Comparison of ENCODE assay signal across 18 cellular contexts in genomic region chr10:117071293-117072050, GRCh38.
A peak's percentile ranks its signal among the peaks of the same experiment; 100 is the strongest.
DNase-seq lines count a peak whose midpoint lies in the region; TF ChIP-seq lines count a peak whose summit lies in the region.
"Had no signal": no experiment of that assay in that cellular context is flagged by ENCODE, and none has a peak within 500 bp of the region (broad histone marks: within the 10 kb centered on the region; RNA-seq: fewer than 3 reads in every experiment).

No MANE protein-coding gene starts in this region.

- no peak overlapping the region for H2BK20ac ChIP-seq in H9 (ENCODE audit: low read depth, low read length, poor library complexity, severe bottlenecking)

- H2BK12ac ChIP-seq in H9 (ENCODE audit: insufficient read length, low read depth, low read length) = no peak overlapping the region

- no peaks in the 10 kb centered on the region for H3K79me2 ChIP-seq in H9 (ENCODE audit: insufficient read depth, low read length)

- no peak overlapping the region for H2BK15ac ChIP-seq in H9 (ENCODE audit: low read depth, low read length)

- H3K14ac ChIP-seq in H9 (ENCODE audit: insufficient read depth, low read length) = no peak overlapping the region

- H3K4me2 ChIP-seq in H9 (ENCODE audit: insufficient read depth, insufficient read length, low read length) = no peak overlapping the region
- H3K4me2 ChIP-seq: A549 had no signal

- H3K4me3 Mint-ChIP-seq in H9 = no peak overlapping the region
- H3K4me3 Mint-ChIP-seq: IgD-negative memory B cell had no signal

- DNase-seq in AG10803 (ENCODE audit: low read depth) (peak; percentile 18), NOMO-1 treated with DMSO at 0.1 percent for 48 hours (lab: John Stamatoyannopoulos, UW; ENCODE audit: unreplicated experiment) (peak; percentile 71), adipocyte (ENCODE audit: low read depth) (peak; percentile 62), iris pigment epithelial cell (ENCODE audit: low read depth) (peak; percentile 3), KBM-7 (no peak), H9 (no peak)
- DNase-seq in activated naive CD4-positive, alpha-beta T cell treated with Interleukin-2 at 50 U/mL for 16 hours = no peak
- no peak for DNase-seq in activated CD4-positive, alpha-beta T cell treated with anti-CD3 and anti-CD28 coated beads for 48 hours
- DNase-seq: H7; MM.1S; NCI-H1105; NCI-H1694; NCI-H510A; NCI-H748 treated with DMSO at 0.1 percent for 48 hours; NK-92 treated with Interleukin-12 subunit alpha and Interleukin-12 subunit beta, amount 100 ng/mL, for 24 hours had no signal

- H4K91ac ChIP-seq in H9 (ENCODE audit: insufficient read length, low read depth, low read length) = no peak overlapping the region

- H3K27me3 ChIP-seq in adipocyte (replicated peaks; ENCODE audit: control insufficient read depth, insufficient read depth, low read length) (peaks cover 3% of the 10 kb centered on the region), H9 (ENCODE audit: insufficient read depth, low read length) (no peaks in the 10 kb centered on the region)
- H3K27me3 ChIP-seq: BLaER1 treated with 17β-estradiol and CSF1 and Interleukin-3, amounts not matched to agents 10 nM and 100 nM had no signal

- in situ Hi-C loops in KBM-7 (cut with MboI; ENCODE audit: low pct_unique_long_range_greater_than_20kb, low sequenced_read_pairs) = no loop called here

- H2AK5ac ChIP-seq in H9 (ENCODE audit: insufficient read length, low read length) = no peak overlapping the region

- H3K9me3 ChIP-seq in adipocyte (ENCODE audit: control insufficient read depth, low read length) (no peaks in the 10 kb centered on the region), H9 (ENCODE audit: control insufficient read depth, low read depth, low read length) (no peaks in the 10 kb centered on the region)
- H3K9me3 ChIP-seq: A549 had no signal

- peaks cover 15 to 17% of the 10 kb centered on the region in 2 experiments for H3K4me1 Mint-ChIP-seq in H9
- H3K4me1 Mint-ChIP-seq: IgD-negative memory B cell had no signal

- H3K27ac ChIP-seq in H9 (ENCODE audit: insufficient read length, low read depth, low read length) = no peak overlapping the region
- H3K27ac ChIP-seq: A549 had no signal

- no peaks in the 10 kb centered on the region for H3K79me1 ChIP-seq in H9 (ENCODE audit: insufficient read depth, low read depth, low read length, poor library complexity, severe bottlenecking)

- H3K56ac ChIP-seq in H9 (ENCODE audit: insufficient read length, low read depth, low read length) = no peak overlapping the region

- H3K23ac ChIP-seq in H9 (ENCODE audit: insufficient read length, low read depth, low read length) = no peak overlapping the region

- H2BK120ac ChIP-seq in H9 (ENCODE audit: low read depth, low read length, poor library complexity, severe bottlenecking) = no peak overlapping the region

- no peak overlapping the region for H3T11ph ChIP-seq in H9 (ENCODE audit: low read length)

- H4K8ac ChIP-seq in H9 (replicated peaks; ENCODE audit: insufficient read length, low read depth, low read length) = no peak overlapping the region

- H2AFZ ChIP-seq in H9 (ENCODE audit: low read length) = no peak overlapping the region

- H2BK5ac ChIP-seq in H9 (ENCODE audit: insufficient read length, low read length) = no peak overlapping the region

- peak overlapping the region; percentile 46 for H3K9ac ChIP-seq in adipocyte (ENCODE audit: low read length)
- no peak overlapping the region for H3K9ac ChIP-seq in H9 (ENCODE audit: extremely low read depth, insufficient read length, low read length)

- H3K36me3 ChIP-seq in adipocyte (ENCODE audit: control insufficient read depth, insufficient read depth, low read length, severe bottlenecking) = no peaks in the 10 kb centered on the region
- H3K36me3 ChIP-seq: BLaER1 treated with 17β-estradiol and CSF1 and Interleukin-3, amounts not matched to agents 10 nM and 100 nM had no signal

- H3K18ac ChIP-seq in H9 (ENCODE audit: insufficient read length, low read depth, low read length) = no peak overlapping the region

- no peak overlapping the region for H4K5ac ChIP-seq in H9 (ENCODE audit: insufficient read length, low read depth, low read length)

- H3K9me3 Mint-ChIP-seq in H9 = peaks cover 0 to 5% of the 10 kb centered on the region in 2 experiments; a peak in 1 of 5 replicates
- H3K9me3 Mint-ChIP-seq: IgD-negative memory B cell had no signal

- TF ChIP-seq CTCF in AG10803 (conservative IDR thresholded peaks at IDR 0.05; ENCODE audit: low read length) = no peak
- TF ChIP-seq CTCF in H9 (conservative IDR thresholded peaks at IDR 0.05) = no peak

- H3K4me1 ChIP-seq in adipocyte (ENCODE audit: control insufficient read depth, insufficient read depth, low read length) = peaks cover 14% of the 10 kb centered on the region
- H3K4me1 ChIP-seq in H9 (ENCODE audit: insufficient read depth, low read length) = no peaks in the 10 kb centered on the region

- H3K4me3 ChIP-seq in AG10803 (ENCODE audit: low read length) = no peak overlapping the region
- H3K4me3 ChIP-seq in adipocyte (ENCODE audit: low read length) = no peak overlapping the region
- H3K4me3 ChIP-seq: A549; BLaER1 treated with 17β-estradiol and CSF1 and Interleukin-3, amounts not matched to agents 10 nM and 100 nM had no signal

- no peaks in the 10 kb centered on the region for H3K23me2 ChIP-seq in H9 (ENCODE audit: insufficient read length, low read depth, low read length, poor library complexity, severe bottlenecking)

- H3K27me3 Mint-ChIP-seq in H9 (ENCODE audit: low read depth) = no peaks in the 10 kb centered on the region; the same call in 1 of the 2 replicates

- H3K27ac Mint-ChIP-seq in H9 = no peak overlapping the region
- H3K27ac Mint-ChIP-seq: IgD-negative memory B cell had no signal

- no CpG with 5 or more reads among the region's 6 CpGs for WGBS in H9 (ENCODE audit: extremely low coverage, insufficient read length, low lambda C conversion rate)

- H3K36me3 Mint-ChIP-seq in H9 (ENCODE audit: insufficient read depth in 1 of 3, low read depth in 3 of 3) = no peaks in the 10 kb centered on the region
- H3K36me3 Mint-ChIP-seq: IgD-negative memory B cell had no signal

- H3K4ac ChIP-seq in H9 (ENCODE audit: low read depth, low read length) = no peak overlapping the region

- no peaks in the 10 kb centered on the region for H4K20me1 ChIP-seq in H9 (ENCODE audit: control insufficient read depth, insufficient read depth, insufficient read length)
- H4K20me1 ChIP-seq: BLaER1 treated with 17β-estradiol and CSF1 and Interleukin-3, amounts not matched to agents 10 nM and 100 nM had no signal

Comparison
In these comparisons a context has a peak if more than half of its experiments do, and no peak if none do; other contexts are left out.
1. DNase-seq: peak in AG10803 (single experiment), NOMO-1 treated with DMSO at 0.1 percent for 48 hours (single experiment), adipocyte (single experiment) and iris pigment epithelial cell (single experiment); none in KBM-7 (single experiment), activated naive CD4-positive, alpha-beta T cell treated with Interleukin-2 at 50 U/mL for 16 hours (single experiment), H9 (single experiment) and activated CD4-positive, alpha-beta T cell treated with anti-CD3 and anti-CD28 coated beads for 48 hours (single experiment).